Comparison of ENCODE assay signal across 8 cellular contexts in genomic region chr15:75201609-75202250, GRCh38. TPM values are rescaled to one million over a fixed set of nuclear protein-coding genes. Genes with fewer than 3 reads are reported as not detected.
DNase-seq lines count a peak whose midpoint lies in the region; ATAC-seq and TF ChIP-seq lines count a peak whose summit lies in the region.

C15orf39 (plus strand) TSS chr15:75201882; CDS start chr15:75206049, 4,167 bp downstream.

- 0 to 1% methylated on average over 21 to 84 of the region's 84 CpGs for WGBS in endodermal cell (ENCODE audit: insufficient coverage in 1 of 2, insufficient read length in 1 of 2), 2 experiments
- WGBS in mesodermal cell (ENCODE audit: insufficient coverage in 2 of 2), 2 experiments, result 0% methylated on average over 61 to 74 of the region's 84 CpGs

- H3K36me3 ChIP-seq in endodermal cell (ENCODE audit: control insufficient read depth, insufficient read depth, low read length), result peaks cover 11% of the 10 kb centered on the region
- H3K36me3 ChIP-seq in mesodermal cell (ENCODE audit: control insufficient read depth, insufficient read depth, low read length), result peaks cover 13% of the 10 kb centered on the region

- H3K9me3 Mint-ChIP-seq in endodermal cell, result no peaks in the 10 kb centered on the region

- H3K9me3 ChIP-seq in endodermal cell (ENCODE audit: control insufficient read depth, low read length), result no peaks in the 10 kb centered on the region
- no peaks in the 10 kb centered on the region for H3K9me3 ChIP-seq in mesodermal cell (ENCODE audit: control insufficient read depth, low read length)

- peak within 1 kb of the TSS; percentile 90 for H3K27ac Mint-ChIP-seq in endodermal cell

- no peaks in the 10 kb centered on the region for H3K36me3 Mint-ChIP-seq in endodermal cell (ENCODE audit: low read depth)

- no peaks in the 10 kb centered on the region for H3K27me3 ChIP-seq in endodermal cell (ENCODE audit: control insufficient read depth, insufficient read depth, low read length, poor library complexity, severe bottlenecking)

- H3K27me3 Mint-ChIP-seq in endodermal cell (ENCODE audit: insufficient read depth), result no peaks in the 10 kb centered on the region

- H3K4me3 ChIP-seq in endodermal cell (ENCODE audit: low read length) (peak within 1 kb of the TSS; percentile 89), mesodermal cell (ENCODE audit: extremely low read depth, insufficient read depth, low read length, poor library complexity, severe bottlenecking) (peak within 1 kb of the TSS; percentile 88)

- peak within 1 kb of the TSS; percentile 68 for H3K9ac ChIP-seq in endodermal cell (ENCODE audit: extremely low read depth, low read length, poor library complexity, severe bottlenecking)

- H3K27ac ChIP-seq in endodermal cell (ENCODE audit: low read depth, low read length) (no peak within 1 kb of the TSS), mesodermal cell (ENCODE audit: low read depth, low read length, severe bottlenecking) (peak within 1 kb of the TSS; percentile 36)

- H3K4me1 Mint-ChIP-seq in endodermal cell, result peaks cover 33% of the 10 kb centered on the region

- ATAC-seq in GM18907 (IDR thresholded peaks at IDR 0.05; ENCODE audit: unreplicated experiment), result peak; percentile 46
- peak; percentile 32 for ATAC-seq in HG03139 (IDR thresholded peaks at IDR 0.05; ENCODE audit: unreplicated experiment)

- TF ChIP-seq CTCF in endodermal cell (conservative IDR thresholded peaks at IDR 0.05), result peak; percentile 99

- peak within 1 kb of the TSS; percentile 76 for H3K4me3 Mint-ChIP-seq in endodermal cell

- H3K4me1 ChIP-seq in endodermal cell (ENCODE audit: control insufficient read depth, insufficient read depth, low read length) (peaks cover 24% of the 10 kb centered on the region), mesodermal cell (ENCODE audit: control insufficient read depth, insufficient read depth, low read length, poor library complexity, severe bottlenecking) (peaks cover 24% of the 10 kb centered on the region)

- DNase-seq in Ammon's horn (ENCODE audit: low spot score) (peak; percentile 71), NOMO-1 treated with DMSO at 0.1 percent for 48 hours (lab: John Stamatoyannopoulos, UW; ENCODE audit: unreplicated experiment) (peak; percentile 70), endodermal cell (peak; percentile 94)
- DNase-seq in activated CD8-positive, alpha-beta memory T cell treated with anti-CD3 and anti-CD28 coated beads, Interleukin-2, amount 50 U/mL, for 1 hour (ENCODE audit: extremely low read depth), result peak; percentile 27
- peak; percentile 53 to 57 for DNase-seq in stimulated activated CD8-positive, alpha-beta memory T cell treated with anti-CD3 and anti-CD28 coated beads, Interleukin-2, amount 100 ng/mL, for 1 hour (ENCODE audit: low read depth in 2 of 2)

RNA-seq across cellular contexts. Expression of gene C15orf39, which starts in this region (rescaled TPM):
- total RNA-seq in endodermal cell, result 10 to 100 TPM; 19.0 to 22.2 TPM
- polyA plus RNA-seq in endodermal cell (2013, experiment 1 of 2), result 11.3 TPM
- polyA plus RNA-seq in endodermal cell (2013, experiment 2 of 2), result 10.0 TPM
- polyA plus RNA-seq in mesodermal cell (2013, experiment 1 of 2), result 18.4 TPM
- polyA plus RNA-seq in mesodermal cell (2013, experiment 2 of 2), result 16.9 TPM

Comparison
In these comparisons a context has a peak if more than half of its experiments do, and no peak if none do; other contexts are left out.
1. DNase-seq: peak in every context shown above with its lines; median percentile 94 in endodermal cell; 71 in Ammon's horn; 70 in NOMO-1 treated with DMSO at 0.1 percent for 48 hours; 55 in stimulated activated CD8-positive, alpha-beta memory T cell treated with anti-CD3 and anti-CD28 coated beads, Interleukin-2, amount 100 ng/mL, for 1 hour; 27 in activated CD8-positive, alpha-beta memory T cell treated with anti-CD3 and anti-CD28 coated beads, Interleukin-2, amount 50 U/mL, for 1 hour.